9 cellular contexts compared by ENCODE assay signal in the genomic region with DNA sequence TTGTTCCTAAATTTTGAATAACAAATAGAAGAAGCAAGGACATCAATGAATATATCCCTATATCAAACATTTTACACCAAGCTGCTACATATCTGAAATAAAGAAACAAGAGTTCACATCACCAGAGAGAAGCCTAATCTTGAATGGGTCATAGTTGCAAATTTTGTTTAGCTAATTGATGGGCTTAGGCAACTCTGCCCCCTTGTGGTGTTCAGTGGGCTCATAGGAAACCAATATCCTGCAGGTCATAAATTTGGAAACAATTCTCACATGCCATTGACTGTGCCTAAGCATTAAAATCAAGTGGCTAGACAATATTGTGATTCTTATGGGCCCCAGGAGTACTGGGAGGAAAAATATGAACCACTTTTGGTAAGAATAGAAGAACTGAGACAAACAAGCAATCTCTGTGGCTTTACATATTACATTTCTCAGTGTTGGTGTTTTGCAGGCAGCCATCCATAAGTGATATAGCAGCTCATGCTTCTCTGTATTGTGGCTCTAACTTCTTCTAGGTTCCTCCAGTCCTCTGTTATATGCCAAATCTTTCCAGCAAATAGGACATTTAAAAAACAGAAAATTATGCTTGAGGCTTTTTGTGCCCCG.
DNase-seq lines count a peak whose midpoint lies in the region; ATAC-seq, FAIRE-seq and TF ChIP-seq lines count a peak whose summit lies in the region.
"Had no signal": no experiment of that assay in that cellular context is flagged by ENCODE, and none has a peak within 500 bp of the region (broad histone marks: within the 10 kb centered on the region; RNA-seq: fewer than 3 reads in every experiment).

No MANE protein-coding gene starts in this region.

- ATAC-seq in HG03432 (IDR thresholded peaks at IDR 0.05; ENCODE audit: unreplicated experiment) (peak; percentile 83), sciatic nerve (no peak), GM19328 (IDR thresholded peaks at IDR 0.05; ENCODE audit: unreplicated experiment) (no peak)

- H3K36me3 Mint-ChIP-seq in mesothelial cell of epicardium, result no peaks in the 10 kb centered on the region

- intact Hi-C loops in sciatic nerve (cut with DNase I), result no loop called here

- H3K27ac Mint-ChIP-seq in mesothelial cell of epicardium, result no peak overlapping the region

- H3K27me3 ChIP-seq in AG04450 (ENCODE audit: control insufficient read depth, insufficient read depth, low read length) (no peaks in the 10 kb centered on the region), bronchial epithelial cell (ENCODE audit: control insufficient read depth, insufficient read depth, low read length) (no peaks in the 10 kb centered on the region)

- CTCF ChIA-PET in AG04450 (lab: Charles Lee), result no interaction called here

- no peaks in the 10 kb centered on the region for H3K36me3 ChIP-seq in bronchial epithelial cell (ENCODE audit: control insufficient read depth, insufficient read depth, low read length)

- no peak for DNase-seq in AG04450 (ENCODE audit: low read depth, low spot score)
- DNase-seq in NCI-H69 (lab: John Stamatoyannopoulos, UW), result peak; percentile 70
- DNase-seq in bronchial epithelial cell (ENCODE audit: low read depth), result peak; percentile 46
- peak in 1 of 2 experiments; percentile 56 for DNase-seq in mesothelial cell of epicardium (ENCODE audit: low spot score in 2 of 2, unreplicated experiment in 2 of 2)
- no peak for DNase-seq in sciatic nerve (ENCODE audit: low spot score)

- no peak overlapping the region for H3K4me3 ChIP-seq in AG04450 (ENCODE audit: low read depth, low read length)
- no peak overlapping the region for H3K4me3 ChIP-seq in bronchial epithelial cell (ENCODE audit: low read depth, low read length)

- H3K4me1 Mint-ChIP-seq in mesothelial cell of epicardium, result no peaks in the 10 kb centered on the region

- POLR2A ChIA-PET in AG04450 (lab: Yijun Ruan, JAX), result no interaction called here

- no peaks in the 10 kb centered on the region for H3K9me3 Mint-ChIP-seq in mesothelial cell of epicardium

- H3K4me3 Mint-ChIP-seq in mesothelial cell of epicardium, result no peak overlapping the region

- H3K27ac ChIP-seq in AG04450 (ENCODE audit: low read depth, low read length), result no peak overlapping the region
- H3K27ac ChIP-seq: epithelial cell of prostate had no signal

- H3K27me3 Mint-ChIP-seq in mesothelial cell of epicardium (ENCODE audit: low read depth), result peaks cover 15% of the 10 kb centered on the region

- H3K9me3 ChIP-seq in AG04450 (ENCODE audit: control insufficient read depth, insufficient read depth, low read length), result peaks cover 9% of the 10 kb centered on the region

- TF ChIP-seq CTCF in AG04450 (IDR thresholded peaks at IDR 0.05; ENCODE audit: low read depth, low read length) (peak; percentile 22; the same call in 1 of the 2 replicates), GM12873 (IDR thresholded peaks at IDR 0.05; ENCODE audit: insufficient read depth, low read depth, low read length, missing control alignments) (peak; percentile 68), bronchial epithelial cell (IDR thresholded peaks at IDR 0.05; ENCODE audit: insufficient read depth, low read length, severe bottlenecking) (peak; percentile 69), mesothelial cell of epicardium (IDR thresholded peaks at IDR 0.05; ENCODE audit: unreplicated experiment) (peak; percentile 65)

- no peak for FAIRE-seq in bronchial epithelial cell (lab: Jason Lieb, UNC)

Comparison
In these comparisons a context has a peak if more than half of its experiments do, and no peak if none do; other contexts are left out.
1. DNase-seq: peak in NCI-H69 (single experiment) and bronchial epithelial cell (single experiment); none in AG04450 (single experiment) and sciatic nerve (single experiment).
2. Peak in every context shown above with its lines, with median percentiles within 50 percentile points of each other: CTCF ChIP-seq.